1 cellular context compared by ENCODE assay signal in genomic region chr7:7989985-7990761, GRCh38.
TF ChIP-seq lines count a peak whose summit lies in the region.

No MANE protein-coding gene starts in this region.

TF ChIP-seq in A549, 52 proteins besides CTCF, POLR2A, EP300 and RAD21 (continued from another document):
- TF ChIP-seq TFCP2L1 (CRISPR knock-in tag; IDR thresholded peaks at IDR 0.05): no peak
